33 cellular contexts compared by ENCODE assay signal in genomic region chr20:57055345-57055744, GRCh38.
"Had no signal": no experiment of that assay in that cellular context is flagged by ENCODE, and none has a peak within 500 bp of the region (broad histone marks: within the 10 kb centered on the region; RNA-seq: fewer than 3 reads in every experiment).

No MANE protein-coding gene starts in this region.

- ATAC-seq: body of pancreas; psoas muscle; stimulated activated naive B cell treated with anti-CD40 and anti-IgM and Interleukin-4, amounts not matched to agents 10 μg/mL and 1 μg/mL and 100 μg/mL, for 72 hours had no signal

- H3K36me3 ChIP-seq: adrenal gland, esophagus squamous epithelium, left ventricle myocardium inferior, neutrophil, sigmoid colon, stomach, thyroid gland had no signal

- H3K27ac ChIP-seq: adrenal gland, body of pancreas, epithelial cell of prostate, esophagus squamous epithelium, left ventricle myocardium inferior, neutrophil, parathyroid adenoma, psoas muscle, sigmoid colon, stomach, thyroid gland, VCaP had no signal

- H3K27me3 ChIP-seq: body of pancreas, thyroid gland had no signal

- H3K9me3 ChIP-seq: adrenal gland, esophagus squamous epithelium, neutrophil, psoas muscle, thyroid gland had no signal

- H3K9ac ChIP-seq: parathyroid adenoma had no signal

- H3K4me1 ChIP-seq: adrenal gland, body of pancreas, left ventricle myocardium inferior, parathyroid adenoma, psoas muscle, stomach, thyroid gland had no signal

- H3K4me3 ChIP-seq: adrenal gland, body of pancreas, esophagus squamous epithelium, left ventricle myocardium inferior, psoas muscle, sigmoid colon, stomach, thyroid gland had no signal

- DNase-seq: activated CD4-positive, alpha-beta T cell treated with anti-CD3 and anti-CD28 coated beads for 4 hours; activated CD4-positive, alpha-beta T cell treated with anti-CD3 and anti-CD28 coated beads, Interleukin-2, amount 50 U/mL, for 4 hours; activated effector memory CD4-positive, alpha-beta T cell treated with anti-CD3 and anti-CD28 coated beads, Interleukin-2, amount 50 U/mL, for 16 hours; activated naive CD4-positive, alpha-beta T cell treated with anti-CD3 and anti-CD28 coated beads for 36 hours; activated naive CD8-positive, alpha-beta T cell treated with anti-CD3 and anti-CD28 coated beads for 36 hours; adrenal gland; aorta; body of pancreas; dermis blood vessel endothelial cell; effector CD8-positive, alpha-beta T cell; esophagus squamous epithelium; left ventricle myocardium inferior; naive B cell; nephron progenitor cell; psoas muscle; small intestine; stimulated activated CD4-positive, alpha-beta T cell treated with anti-CD3 and anti-CD28 coated beads, Interleukin-1b, Interleukin-23, amount 100 ng/mL, for 48 hours; stimulated activated CD4-positive, alpha-beta T cell treated with anti-CD3 and anti-CD28 coated beads, Interleukin-4, amount 100 ng/mL, for 4 hours; stimulated activated CD8-positive, alpha-beta memory T cell treated with anti-CD3 and anti-CD28 coated beads, Interleukin-4, amount 100 ng/mL, for 48 hours; stimulated activated naive B cell treated with anti-CD40 and anti-IgM and Interleukin-4, amounts not matched to agents 10 μg/mL and 1 μg/mL and 100 μg/mL, for 72 hours; stomach; T-helper 9 cell; thyroid gland had no signal

- FAIRE-seq: colon, endometrium, frontal cortex, islet of Langerhans, small intestine, TTC549 had no signal

- H3K79me2 ChIP-seq: parathyroid adenoma had no signal

- H2AFZ ChIP-seq: parathyroid adenoma had no signal
